ENCODE assay signal across 9 cellular contexts in the genomic region with DNA sequence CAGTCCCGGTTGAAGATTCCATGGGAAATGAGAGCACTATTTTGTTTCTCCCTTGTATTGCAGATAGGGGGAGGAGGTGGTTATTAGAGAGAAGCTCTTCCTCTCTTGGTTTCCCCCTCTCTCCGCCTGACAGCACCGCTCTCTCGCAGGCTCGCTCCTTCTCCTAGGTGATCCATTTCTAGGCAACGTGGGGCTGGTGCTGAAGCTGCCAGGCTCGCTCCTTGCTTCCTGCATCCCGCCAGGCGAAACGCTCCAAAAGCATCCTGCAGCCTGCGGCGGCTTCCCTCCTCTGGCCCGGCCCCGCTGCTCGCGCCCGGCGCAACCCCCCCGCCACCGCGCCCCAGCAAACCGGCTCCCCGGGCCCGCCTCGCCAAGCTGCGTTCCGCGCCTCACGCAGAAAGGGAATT. TPM values are rescaled to one million over a fixed set of nuclear protein-coding genes. Genes with fewer than 3 reads are reported as not detected.
DNase-seq lines count a peak whose midpoint lies in the region; ATAC-seq lines count a peak whose summit lies in the region.
"Had no signal": no experiment of that assay in that cellular context is flagged by ENCODE, and none has a peak within 500 bp of the region (broad histone marks: within the 10 kb centered on the region; RNA-seq: fewer than 3 reads in every experiment).

A gene (plus strand): TSS at position 346 of the 407 bp plus-strand sequence.

- no peak within 1 kb of the TSS for H3K27ac ChIP-seq in muscle layer of colon (ENCODE audit: low read depth, low read length)

- no peak within 1 kb of the TSS for H3K4me3 Mint-ChIP-seq in activated T-cell treated with anti-CD3 and anti-CD28 coated beads, Interleukin-2, amount 50 U/mL, for 24 hours
- H3K4me3 Mint-ChIP-seq in activated T-helper 17 cell treated with anti-CD3 and anti-CD28 coated beads, Interleukin-2, amount 50 U/mL, for 72 hours: no peak within 1 kb of the TSS

- peaks cover 26 to 40% of the 10 kb centered on the region in 2 donors for H3K27me3 ChIP-seq in muscle layer of colon (ENCODE audit: control insufficient read depth in 1 of 2, insufficient read depth in 2 of 2, low read length in 2 of 2)

- H3K27me3 Mint-ChIP-seq in activated T-cell treated with anti-CD3 and anti-CD28 coated beads, Interleukin-2, amount 50 U/mL, for 24 hours: peaks cover 48% of the 10 kb centered on the region
- peaks cover 28% of the 10 kb centered on the region for H3K27me3 Mint-ChIP-seq in activated T-helper 17 cell treated with anti-CD3 and anti-CD28 coated beads, Interleukin-2, amount 50 U/mL, for 72 hours

- H3K4me3 ChIP-seq in muscle layer of colon (ENCODE audit: low read depth in 1 of 2, low read length in 2 of 2): peak within 1 kb of the TSS; percentile 39 to 42

- H3K4me1 Mint-ChIP-seq in activated T-cell treated with anti-CD3 and anti-CD28 coated beads, Interleukin-2, amount 50 U/mL, for 24 hours (ENCODE audit: low read depth): peaks cover 5% of the 10 kb centered on the region
- H3K4me1 Mint-ChIP-seq in activated T-helper 17 cell treated with anti-CD3 and anti-CD28 coated beads, Interleukin-2, amount 50 U/mL, for 72 hours: no peaks in the 10 kb centered on the region

- H3K9me3 Mint-ChIP-seq in activated T-cell treated with anti-CD3 and anti-CD28 coated beads, Interleukin-2, amount 50 U/mL, for 24 hours: no peaks in the 10 kb centered on the region
- peaks cover 5% of the 10 kb centered on the region for H3K9me3 Mint-ChIP-seq in activated T-helper 17 cell treated with anti-CD3 and anti-CD28 coated beads, Interleukin-2, amount 50 U/mL, for 72 hours

- no peaks in the 10 kb centered on the region for H3K36me3 Mint-ChIP-seq in activated T-cell treated with anti-CD3 and anti-CD28 coated beads, Interleukin-2, amount 50 U/mL, for 24 hours (ENCODE audit: low read depth)
- no peaks in the 10 kb centered on the region for H3K36me3 Mint-ChIP-seq in activated T-helper 17 cell treated with anti-CD3 and anti-CD28 coated beads, Interleukin-2, amount 50 U/mL, for 72 hours (ENCODE audit: low read depth)

- ATAC-seq in GM21825 (IDR thresholded peaks at IDR 0.05; ENCODE audit: unreplicated experiment): no peak
- no peak for ATAC-seq in activated T-helper 17 cell treated with anti-CD3 and anti-CD28 coated beads, Interleukin-2, amount 50 U/mL, for 72 hours (replicated peaks)

- no peaks in the 10 kb centered on the region for H3K9me3 ChIP-seq in muscle layer of colon (ENCODE audit: low read length)

- H3K9ac ChIP-seq in muscle layer of colon (ENCODE audit: low read length): no peak within 1 kb of the TSS

- no peaks in the 10 kb centered on the region for H3K36me3 ChIP-seq in muscle layer of colon (ENCODE audit: insufficient read depth, low read length)

- DNase-seq in Ammon's horn (ENCODE audit: low spot score) (peak; percentile 79), NCI-H128 (lab: John Stamatoyannopoulos, UW; ENCODE audit: unreplicated experiment) (peak; percentile 3), ecto neural progenitor cell (ENCODE audit: low spot score) (peak; percentile 77), GF-D8 (lab: John Stamatoyannopoulos, UW) (no peak)
- DNase-seq in activated T-cell treated with anti-CD3 and anti-CD28 coated beads, Interleukin-2, amount 50 U/mL, for 24 hours: no peak

- H3K27ac Mint-ChIP-seq in activated T-cell treated with anti-CD3 and anti-CD28 coated beads, Interleukin-2, amount 50 U/mL, for 24 hours: no peak within 1 kb of the TSS
- no peak within 1 kb of the TSS for H3K27ac Mint-ChIP-seq in activated T-helper 17 cell treated with anti-CD3 and anti-CD28 coated beads, Interleukin-2, amount 50 U/mL, for 72 hours

- peaks cover 16% of the 10 kb centered on the region for H3K4me1 ChIP-seq in muscle layer of colon (ENCODE audit: insufficient read depth, low read length)

RNA-seq across cellular contexts. Expression of the gene that starts here (rescaled TPM):
- total RNA-seq in activated T-helper 17 cell treated with anti-CD3 and anti-CD28 coated beads, Interleukin-2, amount 50 U/mL, for 72 hours: not detected
- total RNA-seq: T-helper 2 cell treated with Interferon-gamma antibody and Interleukin-4, amounts not matched to agents 100 ng/mL and 5 ng/mL, for 36 hours had no signal

Comparison
In these comparisons a context has a peak if more than half of its experiments do, and no peak if none do; other contexts are left out.
1. DNase-seq: peak in Ammon's horn (single experiment), NCI-H128 (single experiment) and ecto neural progenitor cell (single experiment); none in activated T-cell treated with anti-CD3 and anti-CD28 coated beads, Interleukin-2, amount 50 U/mL, for 24 hours (single experiment) and GF-D8 (single experiment).